8 cellular contexts compared by ENCODE assay signal in the genomic region with DNA sequence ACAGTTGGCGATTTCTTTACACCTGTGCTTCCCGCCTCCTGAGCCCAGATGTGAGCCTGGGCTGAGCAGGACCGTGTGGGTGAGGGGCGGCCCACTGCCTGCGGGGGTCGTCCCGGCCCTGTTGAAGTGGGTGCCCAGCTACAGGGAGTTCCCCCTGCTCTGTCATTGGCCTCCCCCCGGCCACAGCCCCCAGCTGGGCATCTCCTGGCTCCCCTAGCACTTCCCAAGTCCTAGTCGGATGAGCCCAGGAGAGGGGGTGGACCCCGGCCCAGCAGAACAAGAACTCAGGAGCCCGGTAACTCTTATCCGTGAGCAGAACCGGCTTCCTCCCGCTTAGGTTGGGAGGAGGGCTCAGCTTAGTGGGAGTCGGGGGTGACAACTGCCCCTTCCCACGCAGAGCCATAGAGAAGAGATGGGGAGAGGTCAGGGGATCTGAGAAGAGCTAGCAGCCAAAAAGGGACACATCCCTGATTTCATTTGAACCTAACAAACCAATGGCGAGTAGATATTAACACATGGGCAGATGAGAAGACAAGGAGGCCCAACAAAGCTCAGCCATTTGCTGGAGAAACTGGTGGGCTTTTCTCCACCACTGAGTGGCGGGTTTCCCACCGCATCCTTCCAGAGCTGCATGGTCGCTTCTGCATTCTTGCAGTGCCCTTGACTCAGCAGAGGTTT. TPM values are rescaled to one million over a fixed set of nuclear protein-coding genes. Genes with fewer than 3 reads are reported as not detected.
DNase-seq lines count a peak whose midpoint lies in the region; ATAC-seq and TF ChIP-seq lines count a peak whose summit lies in the region.

No MANE protein-coding gene starts in this region.

- intact Hi-C loops in activated CD4-positive, alpha-beta T cell treated with anti-CD3 and anti-CD28 coated beads for 36 hours (cut with DNase I, micrococcal nuclease), result loop anchor here in 1 of 2 experiments (2.0 kb wide), 1 partner anchor 139 kb away; the partner anchor contains the start of gene GLCE

- H2BK5ac ChIP-seq in H9 (ENCODE audit: insufficient read length, low read length), result no peak overlapping the region

- no peak overlapping the region for H3K23ac ChIP-seq in H9 (ENCODE audit: insufficient read length, low read depth, low read length)

- no peak overlapping the region for H2AFZ ChIP-seq in H9 (ENCODE audit: low read length)

- peaks cover 6% of the 10 kb centered on the region for H3K23me2 ChIP-seq in H9 (ENCODE audit: insufficient read length, low read depth, low read length, poor library complexity, severe bottlenecking)

- no peak for DNase-seq in H9
- DNase-seq in adipocyte (ENCODE audit: low read depth), result no peak
- peak; percentile 33 for DNase-seq in iPS-NIHi11 (ENCODE audit: low spot score)
- DNase-seq in skeletal muscle cell (ENCODE audit: low read depth), result no peak
- no peak for DNase-seq in nucleus accumbens (lab: John Stamatoyannopoulos, UW)
- DNase-seq in T-helper 2 cell treated with Interferon-gamma antibody and Interleukin-4, amounts not matched to agents 5 μg/mL and 100 μg/mL, for 36 hours (ENCODE audit: low spot score), result no peak
- no peak for DNase-seq in NCI-H1092 treated with DMSO at 0.1 percent for 48 hours (lab: John Stamatoyannopoulos, UW)
- DNase-seq in activated CD4-positive, alpha-beta T cell treated with anti-CD3 and anti-CD28 coated beads for 36 hours, result no peak

- peaks cover 7 to 23% of the 10 kb centered on the region in 2 experiments for H3K4me1 Mint-ChIP-seq in H9
- no peaks in the 10 kb centered on the region for H3K4me1 Mint-ChIP-seq in T-helper 2 cell treated with Interferon-gamma antibody and Interleukin-4, amounts not matched to agents 5 μg/mL and 100 μg/mL, for 36 hours (ENCODE audit: low read depth)
- peaks cover 3% of the 10 kb centered on the region for H3K4me1 Mint-ChIP-seq in activated CD4-positive, alpha-beta T cell treated with anti-CD3 and anti-CD28 coated beads for 36 hours

- CTCF ChIA-PET in activated CD4-positive, alpha-beta T cell treated with anti-CD3 and anti-CD28 coated beads for 36 hours (lab: Charles Lee), result interaction anchor here (0.7 to 0.8 kb wide), 2 partner anchors 95 to 151 kb away, joined by 3 read pairs; no protein-coding TSS in a partner anchor

- H2BK120ac ChIP-seq in H9 (ENCODE audit: low read depth, low read length, poor library complexity, severe bottlenecking), result no peak overlapping the region

- H3K36me3 Mint-ChIP-seq in H9 (ENCODE audit: insufficient read depth in 1 of 3, low read depth in 3 of 3), result peaks cover 0 to 4% (median 0%) of the 10 kb centered on the region in 3 experiments; a peak in 2 of 7 replicates
- no peaks in the 10 kb centered on the region for H3K36me3 Mint-ChIP-seq in T-helper 2 cell treated with Interferon-gamma antibody and Interleukin-4, amounts not matched to agents 5 μg/mL and 100 μg/mL, for 36 hours (ENCODE audit: low read depth)
- no peaks in the 10 kb centered on the region for H3K36me3 Mint-ChIP-seq in activated CD4-positive, alpha-beta T cell treated with anti-CD3 and anti-CD28 coated beads for 36 hours (ENCODE audit: low read depth)

- H3K27ac Mint-ChIP-seq in H9, result no peak overlapping the region
- no peak overlapping the region for H3K27ac Mint-ChIP-seq in T-helper 2 cell treated with Interferon-gamma antibody and Interleukin-4, amounts not matched to agents 5 μg/mL and 100 μg/mL, for 36 hours
- no peak overlapping the region for H3K27ac Mint-ChIP-seq in activated CD4-positive, alpha-beta T cell treated with anti-CD3 and anti-CD28 coated beads for 36 hours

- no peak overlapping the region for H3K18ac ChIP-seq in H9 (ENCODE audit: insufficient read length, low read depth, low read length)

- H4K91ac ChIP-seq in H9 (ENCODE audit: insufficient read length, low read depth, low read length), result no peak overlapping the region

- H3K79me2 ChIP-seq in H9 (ENCODE audit: insufficient read depth, low read length), result no peaks in the 10 kb centered on the region

- peaks cover 79% of the 10 kb centered on the region for H3K27me3 Mint-ChIP-seq in H9 (ENCODE audit: low read depth)
- peaks cover 51% of the 10 kb centered on the region for H3K27me3 Mint-ChIP-seq in T-helper 2 cell treated with Interferon-gamma antibody and Interleukin-4, amounts not matched to agents 5 μg/mL and 100 μg/mL, for 36 hours (ENCODE audit: low read depth)
- peaks cover 48% of the 10 kb centered on the region for H3K27me3 Mint-ChIP-seq in activated CD4-positive, alpha-beta T cell treated with anti-CD3 and anti-CD28 coated beads for 36 hours

- H3K4me1 ChIP-seq in H9 (ENCODE audit: insufficient read depth, low read length) (no peaks in the 10 kb centered on the region), adipocyte (ENCODE audit: control insufficient read depth, insufficient read depth, low read length) (peaks cover 25% of the 10 kb centered on the region)

- POLR2A ChIA-PET in activated CD4-positive, alpha-beta T cell treated with anti-CD3 and anti-CD28 coated beads for 36 hours (lab: Charles Lee), result no interaction called here

- no peak for ATAC-seq in activated CD4-positive, alpha-beta T cell treated with anti-CD3 and anti-CD28 coated beads for 36 hours

- H3K4me2 ChIP-seq in H9 (ENCODE audit: insufficient read depth, insufficient read length, low read length), result peak overlapping the region; percentile 75

- no peak overlapping the region for H3K56ac ChIP-seq in H9 (ENCODE audit: insufficient read length, low read depth, low read length)

- no peak overlapping the region for H3K27ac ChIP-seq in H9 (ENCODE audit: insufficient read length, low read depth, low read length)

- H3K14ac ChIP-seq in H9 (ENCODE audit: insufficient read depth, low read length), result no peak overlapping the region; the same call in 1 of the 2 replicates

- no peak overlapping the region for H3K9ac ChIP-seq in H9 (ENCODE audit: extremely low read depth, insufficient read length, low read length)
- H3K9ac ChIP-seq in adipocyte (ENCODE audit: low read length), result no peak overlapping the region

- H2BK20ac ChIP-seq in H9 (ENCODE audit: low read depth, low read length, poor library complexity, severe bottlenecking), result no peak overlapping the region

- H4K20me1 ChIP-seq in H9 (ENCODE audit: control insufficient read depth, insufficient read depth, insufficient read length), result no peaks in the 10 kb centered on the region

- H3T11ph ChIP-seq in H9 (ENCODE audit: low read length), result no peak overlapping the region

- H3K9me3 Mint-ChIP-seq in H9, result no peaks in the 10 kb centered on the region; a peak in 1 of 5 replicates
- H3K9me3 Mint-ChIP-seq in T-helper 2 cell treated with Interferon-gamma antibody and Interleukin-4, amounts not matched to agents 5 μg/mL and 100 μg/mL, for 36 hours, result no peaks in the 10 kb centered on the region
- no peaks in the 10 kb centered on the region for H3K9me3 Mint-ChIP-seq in activated CD4-positive, alpha-beta T cell treated with anti-CD3 and anti-CD28 coated beads for 36 hours (ENCODE audit: low read depth)

- H3K4me3 ChIP-seq in adipocyte (ENCODE audit: low read length) (peak overlapping the region; percentile 80), skeletal muscle cell (ENCODE audit: low read depth, low read length) (peak overlapping the region; percentile 52)

- no peak overlapping the region for H4K5ac ChIP-seq in H9 (ENCODE audit: insufficient read length, low read depth, low read length)

- no peak overlapping the region for H2AK5ac ChIP-seq in H9 (ENCODE audit: insufficient read length, low read length)

- no peak for TF ChIP-seq CTCF in H9 (conservative IDR thresholded peaks at IDR 0.05)

- no CpG with 5 or more reads among the region's 20 CpGs for WGBS in H9 (ENCODE audit: extremely low coverage, insufficient read length, low lambda C conversion rate)

- H4K8ac ChIP-seq in H9 (replicated peaks; ENCODE audit: insufficient read length, low read depth, low read length), result no peak overlapping the region

- no peaks in the 10 kb centered on the region for H3K36me3 ChIP-seq in adipocyte (ENCODE audit: control insufficient read depth, insufficient read depth, low read length, severe bottlenecking)

- H3K4ac ChIP-seq in H9 (ENCODE audit: low read depth, low read length), result no peak overlapping the region

- no peak overlapping the region for H2BK12ac ChIP-seq in H9 (ENCODE audit: insufficient read length, low read depth, low read length)

- H3K9me3 ChIP-seq in H9 (ENCODE audit: control insufficient read depth, low read depth, low read length), result no peaks in the 10 kb centered on the region
- peaks cover 4% of the 10 kb centered on the region for H3K9me3 ChIP-seq in adipocyte (ENCODE audit: control insufficient read depth, low read length)

- peak overlapping the region; percentile 49 to 72 for H3K4me3 Mint-ChIP-seq in H9
- no peak overlapping the region for H3K4me3 Mint-ChIP-seq in T-helper 2 cell treated with Interferon-gamma antibody and Interleukin-4, amounts not matched to agents 5 μg/mL and 100 μg/mL, for 36 hours
- H3K4me3 Mint-ChIP-seq in activated CD4-positive, alpha-beta T cell treated with anti-CD3 and anti-CD28 coated beads for 36 hours, result no peak overlapping the region

- H3K27me3 ChIP-seq in H9 (ENCODE audit: insufficient read depth, low read length) (peaks cover 8% of the 10 kb centered on the region; the same call in 1 of the 2 replicates), adipocyte (replicated peaks; ENCODE audit: control insufficient read depth, insufficient read depth, low read length) (peaks cover 7% of the 10 kb centered on the region)

- H3K79me1 ChIP-seq in H9 (ENCODE audit: insufficient read depth, low read depth, low read length, poor library complexity, severe bottlenecking), result no peaks in the 10 kb centered on the region

- H2BK15ac ChIP-seq in H9 (ENCODE audit: low read depth, low read length), result no peak overlapping the region

RNA-seq across cellular contexts. Expression of gene PAQR5, which starts 0.9 kb away (rescaled TPM):
- total RNA-seq in H9 (2021), result 1.0 and 1.6 TPM in 2 replicates
- under 1 TPM in 1 of 2 experiments, not detected in 1; 0.05 TPM for total RNA-seq in activated CD4-positive, alpha-beta T cell treated with anti-CD3 and anti-CD28 coated beads for 36 hours

Comparison
In these comparisons a context has a peak if more than half of its experiments do, and no peak if none do; other contexts are left out.
1. H3K4me3 Mint-ChIP-seq: peak in H9 (2 of 2); none in T-helper 2 cell treated with Interferon-gamma antibody and Interleukin-4, amounts not matched to agents 5 μg/mL and 100 μg/mL, for 36 hours (single experiment) and activated CD4-positive, alpha-beta T cell treated with anti-CD3 and anti-CD28 coated beads for 36 hours (single experiment).